Comparison of ENCODE assay signal across 8 cellular contexts in genomic region chr9:136978073-136978864, GRCh38. TPM values are rescaled to one million over a fixed set of nuclear protein-coding genes. Genes with fewer than 3 reads are reported as not detected.
DNase-seq lines count a peak whose midpoint lies in the region; ATAC-seq, FAIRE-seq and TF ChIP-seq lines count a peak whose summit lies in the region.

No MANE protein-coding gene starts in this region.

- no peak for TF ChIP-seq RAD21 in A549 (conservative IDR thresholded peaks at IDR 0.05 in 1 of 2, IDR thresholded peaks at IDR 0.05 in 1 of 2)

- intact Hi-C loops in MCF 10A (cut with micrococcal nuclease) = no loop called here

- POLR2A ChIA-PET in A549 (lab: Yijun Ruan, JAX) = interaction anchor here (0.6 to 1.5 kb wide), 5 partner anchors 14 to 92 kb away, joined by 3 to 20 read pairs (median 3); partner anchors contain the start of genes PAXX and TRAF2
- POLR2A ChIA-PET in MCF 10A (lab: Yijun Ruan, JAX) = interaction anchor here (0.6 kb wide), 1 partner anchor 243 kb away, joined by 3 read pairs; no protein-coding TSS in a partner anchor

- no peak overlapping the region for H3K27ac Mint-ChIP-seq in MCF 10A (ENCODE audit: low read depth, unreplicated experiment)

- no peak for TF ChIP-seq POLR2A in A549 (IDR thresholded peaks at IDR 0.05; ENCODE audit: low read length)

- peak; percentile 4 to 56 for ATAC-seq in A549
- ATAC-seq in HG02885 (IDR thresholded peaks at IDR 0.05; ENCODE audit: poor library complexity, unreplicated experiment) = no peak
- ATAC-seq in HG03135 (IDR thresholded peaks at IDR 0.05; ENCODE audit: unreplicated experiment) = no peak

- BruUV-seq in MCF 10A (replicated peaks; lab: Mats Ljungman, UMichigan) = no TSS peak

- no peak overlapping the region for H3K4me3 Mint-ChIP-seq in MCF 10A (ENCODE audit: unreplicated experiment)

- no peaks in the 10 kb centered on the region for H3K36me3 Mint-ChIP-seq in MCF 10A (ENCODE audit: insufficient read depth, unreplicated experiment)

- no CpG with 5 or more reads among the region's 78 CpGs for WGBS in A549 (ENCODE audit: missing lambda C conversion rate)

- H3K9me3 Mint-ChIP-seq in MCF 10A (ENCODE audit: unreplicated experiment) = no peaks in the 10 kb centered on the region

- FAIRE-seq in A549 (lab: Jason Lieb, UNC) = no peak

- H3K4me3 ChIP-seq in A549 = peak overlapping the region; percentile 45
- H3K4me3 ChIP-seq in iPS-18a (ENCODE audit: low read length) = peak overlapping the region; percentile 58
- H3K4me3 ChIP-seq in skin epidermis = peak overlapping the region; percentile 27 to 47 (median 33)

- H3K36me3 ChIP-seq in iPS-18a (ENCODE audit: control insufficient read depth, low read depth, low read length) = no peaks in the 10 kb centered on the region

- peaks cover 7% of the 10 kb centered on the region for H3K4me1 Mint-ChIP-seq in MCF 10A (ENCODE audit: insufficient read depth, unreplicated experiment)

- TF ChIP-seq EP300 in A549 (IDR thresholded peaks at IDR 0.05) = no peak

- TF ChIP-seq CTCF in A549 (IDR thresholded peaks at IDR 0.05) = no peak
- no peak for TF ChIP-seq CTCF in VCaP (conservative IDR thresholded peaks at IDR 0.05)
- no peak for TF ChIP-seq CTCF in MCF 10A (IDR thresholded peaks at IDR 0.05; ENCODE audit: unreplicated experiment)

- peak; percentile 89 to 95 for DNase-seq in A549 (ENCODE audit: low read depth in 1 of 2, low spot score in 1 of 2)
- peak in 67 of 76 experiments; percentile 7 to 94 (median 78) for DNase-seq in HUDEP-2 (lab: John Stamatoyannopoulos, UW; ENCODE audit: unreplicated experiment in 76 of 76)
- peak; percentile 29 for DNase-seq in MCF 10A (ENCODE audit: unreplicated experiment)

- H3K27ac ChIP-seq in A549 (peak overlapping the region; percentile 52 to 94), VCaP (peak overlapping the region; percentile 31; the same call in 1 of the 2 replicates), iPS-18a (ENCODE audit: low read length) (no peak overlapping the region), skin epidermis (peak overlapping the region in 16 of 21 experiments; percentile 9 to 72 (median 37))

- CTCF ChIA-PET in A549 (lab: Yijun Ruan, JAX) = interaction anchor here (0.8 to 1.9 kb wide), 7 partner anchors 11 to 71 kb away, joined by 3 to 6 read pairs (median 3); partner anchors contain the start of gene PAXX
- CTCF ChIA-PET in MCF 10A (lab: Yijun Ruan, JAX) = no interaction called here

- peaks cover 14% of the 10 kb centered on the region for H3K4me1 ChIP-seq in A549
- peaks cover 3% of the 10 kb centered on the region for H3K4me1 ChIP-seq in iPS-18a (ENCODE audit: control insufficient read depth, low read depth, low read length)

- H3K9me3 ChIP-seq in A549 (no peaks in the 10 kb centered on the region), iPS-18a (ENCODE audit: control insufficient read depth, low read depth, low read length) (no peaks in the 10 kb centered on the region)

- H3K27me3 Mint-ChIP-seq in MCF 10A (ENCODE audit: insufficient read depth, unreplicated experiment) = no peaks in the 10 kb centered on the region

- H3K4me2 ChIP-seq in A549 = peak overlapping the region; percentile 81

- H3K27me3 ChIP-seq in iPS-18a (ENCODE audit: control insufficient read depth, insufficient read depth, low read length) = peaks cover 4% of the 10 kb centered on the region

- H3K9ac ChIP-seq in iPS-18a (ENCODE audit: low read length) = no peak overlapping the region

TF ChIP-seq in A549, 52 proteins besides CTCF, POLR2A, EP300 and RAD21 (continues in another document):
- TF ChIP-seq FOSB (CRISPR knock-in tag; IDR thresholded peaks at IDR 0.05) (no peak), BHLHE40 (IDR thresholded peaks at IDR 0.05; ENCODE audit: low read depth, low read length) (no peak), ESRRA (IDR thresholded peaks at IDR 0.05; ENCODE audit: borderline replicate concordance, low read length) (no peak), SMC3 (IDR thresholded peaks at IDR 0.05) (no peak), MAZ (IDR thresholded peaks at IDR 0.05; ENCODE audit: borderline replicate concordance, low read depth, low read length) (no peak), NR3C1 (IDR thresholded peaks at IDR 0.05) (no peak), JUN (IDR thresholded peaks at IDR 0.05) (no peak), MYC (IDR thresholded peaks at IDR 0.05; ENCODE audit: borderline replicate concordance, low read length) (no peak), GATA3 (IDR thresholded peaks at IDR 0.05; ENCODE audit: borderline replicate concordance) (no peak), PBX3 (IDR thresholded peaks at IDR 0.05) (no peak), HMGXB4 (CRISPR knock-in tag; IDR thresholded peaks at IDR 0.05; ENCODE audit: borderline replicate concordance) (no peak), RNF2 (IDR thresholded peaks at IDR 0.05; ENCODE audit: borderline replicate concordance, low read depth) (no peak), KDM1A (IDR thresholded peaks at IDR 0.05; ENCODE audit: low read depth) (no peak), ELK1 (IDR thresholded peaks at IDR 0.05; ENCODE audit: low read depth, low read length) (no peak), RFX5 (IDR thresholded peaks at IDR 0.05) (no peak)

RNA-seq across cellular contexts. Expression of gene PTGDS, which starts 1.0 kb away (rescaled TPM):
- 0.31 and 0.33 TPM in 2 replicates for polyA plus RNA-seq in A549 (2011; rRNA removed)
- 0.50 and 0.61 TPM in 2 replicates for polyA plus RNA-seq in A549 (2012; cell fraction: cytosol; rRNA removed)
- polyA plus RNA-seq in A549 (2012; cell fraction: nucleus; rRNA removed) = 0.66 and 1.0 TPM in 2 replicates
- 0.18 to 0.34 TPM (median 0.26 TPM) in 3 replicates for polyA plus RNA-seq in A549 (2017; fragmentation: RNase III; extraction: RNeasy Plus Mini Kit Qiagen cat#74134 plus additional on column Dnase treatment)
- polyA minus RNA-seq in A549 (2011; rRNA and poly(A)+ RNA removed) = not detected in 2 replicates
- 1.1 and 1.8 TPM in 2 replicates for total RNA-seq in MCF 10A (2022)

RNA-seq across cellular contexts. Expression of gene LCNL1, which starts 4.5 kb away (rescaled TPM):
- polyA plus RNA-seq in A549 (2011; rRNA removed) = 0.04 and 0.19 TPM in 2 replicates
- polyA plus RNA-seq in A549 (2012; cell fraction: cytosol; rRNA removed) = 0.01 and 0.04 TPM in 2 replicates
- polyA plus RNA-seq in A549 (2012; cell fraction: nucleus; rRNA removed) = 0.39 and 0.48 TPM in 2 replicates
- polyA plus RNA-seq in A549 (2017; fragmentation: RNase III; extraction: RNeasy Plus Mini Kit Qiagen cat#74134 plus additional on column Dnase treatment) = 0.05 to 0.08 TPM (median 0.08 TPM) in 3 replicates
- polyA minus RNA-seq in A549 (2011; rRNA and poly(A)+ RNA removed) = not detected in 2 replicates
- total RNA-seq in MCF 10A (2022) = not detected in 2 replicates

RNA-seq across cellular contexts. Expression of gene PAXX, which starts 14.0 kb away (rescaled TPM):
- 12.6 and 15.6 TPM in 2 replicates for polyA plus RNA-seq in A549 (2011; rRNA removed)
- polyA plus RNA-seq in A549 (2012; cell fraction: cytosol; rRNA removed) = 88.1 and 100 TPM in 2 replicates
- 270 and 382 TPM in 2 replicates for polyA plus RNA-seq in A549 (2012; cell fraction: nucleus; rRNA removed)
- 50.7 to 57.0 TPM (median 53.2 TPM) in 3 replicates for polyA plus RNA-seq in A549 (2017; fragmentation: RNase III; extraction: RNeasy Plus Mini Kit Qiagen cat#74134 plus additional on column Dnase treatment)
- polyA minus RNA-seq in A549 (2011; rRNA and poly(A)+ RNA removed) = 5.0 and 5.2 TPM in 2 replicates
- total RNA-seq in MCF 10A (2022) = 43.6 and 57.9 TPM in 2 replicates

RNA-seq across cellular contexts. Expression of gene CLIC3, which starts 18.1 kb away (rescaled TPM):
- polyA plus RNA-seq in A549 (2011; rRNA removed) (0.33 and 0.61 TPM in 2 replicates), A549 (2017; fragmentation: RNase III; extraction: RNeasy Plus Mini Kit Qiagen cat#74134 plus additional on column Dnase treatment) (5.1 to 6.6 TPM (median 6.4 TPM) in 3 replicates)
- 5.9 and 10.1 TPM in 2 replicates for polyA plus RNA-seq in A549 (2012; cell fraction: cytosol; rRNA removed)
- polyA plus RNA-seq in A549 (2012; cell fraction: nucleus; rRNA removed) = 7.5 and 11.7 TPM in 2 replicates
- polyA minus RNA-seq in A549 (2011; rRNA and poly(A)+ RNA removed) = not detected in 2 replicates
- 1.2 and 4.2 TPM in 2 replicates for total RNA-seq in MCF 10A (2022)

RNA-seq across cellular contexts. Expression of gene LCN12, which starts 26.2 kb away (rescaled TPM):
- polyA plus RNA-seq in A549 (2011; rRNA removed) (0.74 and 1.8 TPM in 2 replicates), A549 (2017; fragmentation: RNase III; extraction: RNeasy Plus Mini Kit Qiagen cat#74134 plus additional on column Dnase treatment) (2.8 to 3.6 TPM (median 3.0 TPM) in 3 replicates)
- 1.2 and 1.4 TPM in 2 replicates for polyA plus RNA-seq in A549 (2012; cell fraction: cytosol; rRNA removed)
- 24.8 and 36.0 TPM in 2 replicates for polyA plus RNA-seq in A549 (2012; cell fraction: nucleus; rRNA removed)
- polyA minus RNA-seq in A549 (2011; rRNA and poly(A)+ RNA removed) = 0.70 and 0.88 TPM in 2 replicates
- 0.86 and 1.2 TPM in 2 replicates for total RNA-seq in MCF 10A (2022)

Comparison
In these comparisons a context has a peak if more than half of its experiments do, and no peak if none do; other contexts are left out.
1. ATAC-seq: peak in A549 (2 of 2); none in HG02885 (single experiment) and HG03135 (single experiment).
2. DNase-seq: peak in every context shown above with its lines; median percentile 92 in A549; 78 in HUDEP-2; 29 in MCF 10A.
3. Peak in every context shown above with its lines, with median percentiles within 50 percentile points of each other: H3K4me3 ChIP-seq.